In genomic region chr11:123740787-123741158, GRCh38 we compare ENCODE assay signal across 8 cellular contexts. TPM values are rescaled to one million over a fixed set of nuclear protein-coding genes. Genes with fewer than 3 reads are reported as not detected.
DNase-seq lines count a peak whose midpoint lies in the region; ATAC-seq and TF ChIP-seq lines count a peak whose summit lies in the region.

No MANE protein-coding gene starts in this region.

- peaks cover 25% of the 10 kb centered on the region for H3K36me3 Mint-ChIP-seq in activated CD8-positive, alpha-beta T cell treated with anti-CD3 and anti-CD28 coated beads for 36 hours (ENCODE audit: low read depth)
- peaks cover 5% of the 10 kb centered on the region for H3K36me3 Mint-ChIP-seq in stimulated activated effector memory CD8-positive, alpha-beta T cell treated with anti-CD3 and anti-CD28 coated beads, Interleukin-12 subunit alpha, Interleukin-12 subunit beta, amount 100 ng/mL, for 72 hours

- intact Hi-C loops in activated CD8-positive, alpha-beta T cell treated with anti-CD3 and anti-CD28 coated beads for 36 hours (cut with micrococcal nuclease), result no loop called here

- H3K4me3 ChIP-seq in GM08714 (ENCODE audit: low read length), result peak overlapping the region; percentile 60
- peak overlapping the region; percentile 90 for H3K4me3 ChIP-seq in iPS-15b (ENCODE audit: low read depth, low read length)

- H3K9me3 Mint-ChIP-seq in activated CD8-positive, alpha-beta T cell treated with anti-CD3 and anti-CD28 coated beads for 36 hours, result no peaks in the 10 kb centered on the region
- no peaks in the 10 kb centered on the region for H3K9me3 Mint-ChIP-seq in stimulated activated effector memory CD8-positive, alpha-beta T cell treated with anti-CD3 and anti-CD28 coated beads, Interleukin-12 subunit alpha, Interleukin-12 subunit beta, amount 100 ng/mL, for 72 hours

- no peaks in the 10 kb centered on the region for H3K27me3 Mint-ChIP-seq in activated CD8-positive, alpha-beta T cell treated with anti-CD3 and anti-CD28 coated beads for 36 hours

- peaks cover 21% of the 10 kb centered on the region for H3K4me1 ChIP-seq in iPS-15b (ENCODE audit: control insufficient read depth, insufficient read depth, low read length)

- no peak for DNase-seq in activated CD8-positive, alpha-beta T cell treated with anti-CD3 and anti-CD28 coated beads for 36 hours
- no peak for DNase-seq in stimulated activated effector memory CD8-positive, alpha-beta T cell treated with anti-CD3 and anti-CD28 coated beads, Interleukin-12 subunit alpha, Interleukin-12 subunit beta, amount 100 ng/mL, for 72 hours (ENCODE audit: low spot score in 2 of 2)
- DNase-seq in SK-N-DZ (ENCODE audit: low spot score), result no peak
- DNase-seq in activated CD4-positive, CD25-positive, alpha-beta regulatory T cell (lab: John Stamatoyannopoulos, UW), result no peak

- peaks cover 19% of the 10 kb centered on the region for H3K36me3 ChIP-seq in iPS-15b (ENCODE audit: control insufficient read depth, insufficient read depth, low read length)

- H3K4me1 Mint-ChIP-seq in activated CD8-positive, alpha-beta T cell treated with anti-CD3 and anti-CD28 coated beads for 36 hours (ENCODE audit: low read depth), result peaks cover 33% of the 10 kb centered on the region
- H3K4me1 Mint-ChIP-seq in stimulated activated effector memory CD8-positive, alpha-beta T cell treated with anti-CD3 and anti-CD28 coated beads, Interleukin-12 subunit alpha, Interleukin-12 subunit beta, amount 100 ng/mL, for 72 hours, result peaks cover 26% of the 10 kb centered on the region

- POLR2A ChIA-PET in activated CD8-positive, alpha-beta T cell treated with anti-CD3 and anti-CD28 coated beads for 36 hours (lab: Charles Lee), result interaction anchor here (0.6 to 1.0 kb wide), 3 partner anchors 8 to 997 kb away, joined by 3 read pairs; no protein-coding TSS in a partner anchor

- CTCF ChIA-PET in activated CD8-positive, alpha-beta T cell treated with anti-CD3 and anti-CD28 coated beads for 36 hours (lab: Charles Lee), result interaction anchor here (1.0 kb wide), 1 partner anchor 33 kb away, joined by 3 read pairs; no protein-coding TSS in a partner anchor

- H3K9ac ChIP-seq in iPS-15b (ENCODE audit: low read depth, low read length), result peak overlapping the region; percentile 77

- TF ChIP-seq CTCF in activated CD8-positive, alpha-beta T cell treated with anti-CD3 and anti-CD28 coated beads for 36 hours (IDR thresholded peaks at IDR 0.05), result peak; percentile 14

- H3K4me3 Mint-ChIP-seq in activated CD8-positive, alpha-beta T cell treated with anti-CD3 and anti-CD28 coated beads for 36 hours, result peak overlapping the region; percentile 82
- peak overlapping the region; percentile 83 for H3K4me3 Mint-ChIP-seq in stimulated activated effector memory CD8-positive, alpha-beta T cell treated with anti-CD3 and anti-CD28 coated beads, Interleukin-12 subunit alpha, Interleukin-12 subunit beta, amount 100 ng/mL, for 72 hours

- H3K27me3 ChIP-seq in iPS-15b (ENCODE audit: control insufficient read depth, insufficient read depth, low read length), result no peaks in the 10 kb centered on the region

- ATAC-seq in HG02885 (IDR thresholded peaks at IDR 0.05; ENCODE audit: poor library complexity, unreplicated experiment) (peak; percentile 2), GM21619 (IDR thresholded peaks at IDR 0.05; ENCODE audit: unreplicated experiment) (no peak)
- ATAC-seq in activated CD8-positive, alpha-beta T cell treated with anti-CD3 and anti-CD28 coated beads for 36 hours, result no peak
- no peak for ATAC-seq in stimulated activated effector memory CD8-positive, alpha-beta T cell treated with anti-CD3 and anti-CD28 coated beads, Interleukin-12 subunit alpha, Interleukin-12 subunit beta, amount 100 ng/mL, for 72 hours

- peaks cover 5% of the 10 kb centered on the region for H3K9me3 ChIP-seq in iPS-15b (ENCODE audit: control insufficient read depth, insufficient read depth, low read length)

- peak overlapping the region; percentile 80 for H3K27ac Mint-ChIP-seq in activated CD8-positive, alpha-beta T cell treated with anti-CD3 and anti-CD28 coated beads for 36 hours
- peak overlapping the region; percentile 87 for H3K27ac Mint-ChIP-seq in stimulated activated effector memory CD8-positive, alpha-beta T cell treated with anti-CD3 and anti-CD28 coated beads, Interleukin-12 subunit alpha, Interleukin-12 subunit beta, amount 100 ng/mL, for 72 hours

RNA-seq across cellular contexts. Expression of gene ZNF202, which starts 0.7 kb away (rescaled TPM):
- 10 to 100 TPM; 11.1 to 13.6 TPM for total RNA-seq in activated CD8-positive, alpha-beta T cell treated with anti-CD3 and anti-CD28 coated beads for 36 hours
- 12.0 and 13.5 TPM in 2 replicates for polyA plus RNA-seq in SK-N-DZ (2014; cell fraction: cytosol; rRNA removed)
- polyA plus RNA-seq in SK-N-DZ (2014; cell fraction: nucleus; rRNA removed), result 30.6 and 33.9 TPM in 2 replicates

RNA-seq across cellular contexts. Expression of gene OR6X1, which starts 13.5 kb away (rescaled TPM):
- total RNA-seq in activated CD8-positive, alpha-beta T cell treated with anti-CD3 and anti-CD28 coated beads for 36 hours, result not detected
- polyA plus RNA-seq in SK-N-DZ (2014; cell fraction: cytosol; rRNA removed), result not detected in 2 replicates
- not detected in 2 replicates for polyA plus RNA-seq in SK-N-DZ (2014; cell fraction: nucleus; rRNA removed)
